ENCODE assay signal across 11 cellular contexts in genomic region chr7:134298902-134299683, GRCh38. TPM values are rescaled to one million over a fixed set of nuclear protein-coding genes. Genes with fewer than 3 reads are reported as not detected.
DNase-seq lines count a peak whose midpoint lies in the region; ATAC-seq, FAIRE-seq and TF ChIP-seq lines count a peak whose summit lies in the region.
"Had no signal": no experiment of that assay in that cellular context is flagged by ENCODE, and none has a peak within 500 bp of the region (broad histone marks: within the 10 kb centered on the region; RNA-seq: fewer than 3 reads in every experiment).

No MANE protein-coding gene starts in this region.

- H3K27me3 ChIP-seq in HUES64 (ENCODE audit: insufficient read depth, low read length) (no peaks in the 10 kb centered on the region), muscle layer of colon (ENCODE audit: control insufficient read depth in 1 of 2, insufficient read depth in 2 of 2, low read length in 2 of 2) (no peaks in the 10 kb centered on the region)

- in situ Hi-C loops in astrocyte of the spinal cord (cut with HindIII; ENCODE audit: low sequenced_read_pairs) = no loop called here

- ATAC-seq in activated CD4-positive, alpha-beta T cell treated with anti-CD3 and anti-CD28 coated beads for 36 hours = no peak

- POLR2A ChIA-PET in activated CD4-positive, alpha-beta T cell treated with anti-CD3 and anti-CD28 coated beads for 36 hours (lab: Charles Lee) = no interaction called here

- H3K27ac ChIP-seq in HUES64 (ENCODE audit: low read depth, low read length) = peak overlapping the region; percentile 28; the same call in 1 of the 2 replicates
- peak overlapping the region; percentile 51 for H3K27ac ChIP-seq in muscle layer of colon (ENCODE audit: low read depth, low read length)
- H3K27ac ChIP-seq: HL-60 had no signal

- H3K9ac ChIP-seq in HUES64 (ENCODE audit: low read depth, low read length) (no peak overlapping the region), muscle layer of colon (ENCODE audit: low read length) (peak overlapping the region; percentile 10)

- H3K4me1 ChIP-seq in HUES64 (ENCODE audit: insufficient read depth, low read length) = 0 out of 2 replicates have a peak, but pooled peaks cover 3% of the 10 kb centered on the region
- peaks cover 34% of the 10 kb centered on the region for H3K4me1 ChIP-seq in muscle layer of colon (ENCODE audit: insufficient read depth, low read length)

- DNase-seq in GM18507 (ENCODE audit: extremely low spot score, insufficient read length, low read depth) (no peak), astrocyte of the spinal cord (ENCODE audit: low read depth, low spot score) (peak; percentile 56), SW480 (ENCODE audit: low spot score) (no peak), kidney glomerular epithelial cell (lab: John Stamatoyannopoulos, UW) (no peak), GOT3 (lab: John Stamatoyannopoulos, UW) (no peak)
- no peak for DNase-seq in activated CD4-positive, alpha-beta T cell treated with anti-CD3 and anti-CD28 coated beads for 36 hours
- DNase-seq: activated naive CD8-positive, alpha-beta T cell treated with anti-CD3 and anti-CD28 coated beads, Interleukin-2, amount 10 ng/mL, durations not matched to agents 7 days and 5 days had no signal

- no peaks in the 10 kb centered on the region for H3K9me3 Mint-ChIP-seq in activated CD4-positive, alpha-beta T cell treated with anti-CD3 and anti-CD28 coated beads for 36 hours (ENCODE audit: low read depth)
- H3K9me3 Mint-ChIP-seq: activated naive CD8-positive, alpha-beta T cell treated with anti-CD3 and anti-CD28 coated beads, Interleukin-2, amount 10 ng/mL, durations not matched to agents 7 days and 5 days had no signal

- H3K9me3 ChIP-seq in HUES64 (ENCODE audit: insufficient read depth, low read depth, low read length) (no peaks in the 10 kb centered on the region), muscle layer of colon (ENCODE audit: low read length) (no peaks in the 10 kb centered on the region)

- no peak overlapping the region for H3K27ac Mint-ChIP-seq in activated CD4-positive, alpha-beta T cell treated with anti-CD3 and anti-CD28 coated beads for 36 hours
- H3K27ac Mint-ChIP-seq: activated naive CD8-positive, alpha-beta T cell treated with anti-CD3 and anti-CD28 coated beads, Interleukin-2, amount 10 ng/mL, durations not matched to agents 7 days and 5 days; progenitor cell of endocrine pancreas had no signal

- CTCF ChIA-PET in activated CD4-positive, alpha-beta T cell treated with anti-CD3 and anti-CD28 coated beads for 36 hours (lab: Charles Lee) = interaction anchor here (0.6 kb wide), 1 partner anchor 66 kb away, joined by 3 read pairs; no protein-coding TSS in a partner anchor

- intact Hi-C loops in activated CD4-positive, alpha-beta T cell treated with anti-CD3 and anti-CD28 coated beads for 36 hours (cut with DNase I, micrococcal nuclease) = no loop called here

- no peak for TF ChIP-seq CTCF in astrocyte of the spinal cord (IDR thresholded peaks at IDR 0.05; ENCODE audit: low read depth, low read length)

- WGBS in HUES64 = 88% methylated on average over 9 of the region's 10 CpGs

- peak; percentile 26 for FAIRE-seq in GM18507 (lab: Jason Lieb, UNC)

- H3K4me3 Mint-ChIP-seq in activated CD4-positive, alpha-beta T cell treated with anti-CD3 and anti-CD28 coated beads for 36 hours = no peak overlapping the region
- H3K4me3 Mint-ChIP-seq: activated naive CD8-positive, alpha-beta T cell treated with anti-CD3 and anti-CD28 coated beads, Interleukin-2, amount 10 ng/mL, durations not matched to agents 7 days and 5 days had no signal

- H3K36me3 Mint-ChIP-seq in activated CD4-positive, alpha-beta T cell treated with anti-CD3 and anti-CD28 coated beads for 36 hours (ENCODE audit: low read depth) = peaks cover 49% of the 10 kb centered on the region

- H3K36me3 ChIP-seq in HUES64 (ENCODE audit: insufficient read depth, low read length) = peaks cover 92% of the 10 kb centered on the region
- peaks cover 31% of the 10 kb centered on the region for H3K36me3 ChIP-seq in muscle layer of colon (ENCODE audit: insufficient read depth, low read length)

- no peaks in the 10 kb centered on the region for H3K4me1 Mint-ChIP-seq in activated CD4-positive, alpha-beta T cell treated with anti-CD3 and anti-CD28 coated beads for 36 hours
- H3K4me1 Mint-ChIP-seq: activated naive CD8-positive, alpha-beta T cell treated with anti-CD3 and anti-CD28 coated beads, Interleukin-2, amount 10 ng/mL, durations not matched to agents 7 days and 5 days had no signal

- no peak overlapping the region for H3K4me3 ChIP-seq in HUES64 (ENCODE audit: low read length)
- no peak overlapping the region for H3K4me3 ChIP-seq in astrocyte of the spinal cord (ENCODE audit: low read depth, low read length)
- no peak overlapping the region for H3K4me3 ChIP-seq in muscle layer of colon (ENCODE audit: low read depth in 1 of 2, low read length in 2 of 2)

- no peaks in the 10 kb centered on the region for H3K27me3 Mint-ChIP-seq in activated CD4-positive, alpha-beta T cell treated with anti-CD3 and anti-CD28 coated beads for 36 hours
- H3K27me3 Mint-ChIP-seq: activated naive CD8-positive, alpha-beta T cell treated with anti-CD3 and anti-CD28 coated beads, Interleukin-2, amount 10 ng/mL, durations not matched to agents 7 days and 5 days; progenitor cell of endocrine pancreas had no signal

RNA-seq across cellular contexts. Expression of gene SLC35B4, which starts 17.6 kb away (rescaled TPM):
- 20.8 TPM for polyA plus RNA-seq in HUES64 (2013, experiment 1 of 2)
- polyA plus RNA-seq in HUES64 (2013, experiment 2 of 2) = 21.7 TPM
- 10 to 100 TPM; 13.6 to 15.5 TPM for total RNA-seq in activated CD4-positive, alpha-beta T cell treated with anti-CD3 and anti-CD28 coated beads for 36 hours
